8 cellular contexts compared by ENCODE assay signal in the genomic region with DNA sequence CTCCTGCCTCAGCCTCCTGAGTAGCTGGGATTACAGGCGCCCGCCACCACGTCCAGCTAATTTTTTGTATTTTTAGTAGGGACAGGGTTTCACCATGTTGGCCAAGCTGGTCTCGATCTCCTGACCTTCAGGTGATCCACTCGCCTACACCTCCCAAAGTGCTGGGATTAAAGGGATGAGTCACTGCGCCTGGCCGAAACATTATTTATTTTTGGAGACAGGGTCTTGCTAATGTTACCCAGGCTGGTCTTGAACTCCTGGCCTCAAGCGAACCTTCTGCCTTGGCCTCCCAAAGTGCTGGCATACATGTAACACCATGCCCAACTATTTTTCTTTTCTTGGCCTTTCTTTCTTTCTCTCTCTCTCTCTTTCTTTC. TPM values are rescaled to one million over a fixed set of nuclear protein-coding genes. Genes with fewer than 3 reads are reported as not detected.
DNase-seq lines count a peak whose midpoint lies in the region; ATAC-seq and TF ChIP-seq lines count a peak whose summit lies in the region.
"Not testable (repeated sequence)": the region's sequence is repeated elsewhere in the genome, so short reads cannot be mapped to it uniquely, and the experiment has no call there.

No MANE protein-coding gene starts in this region.

- not testable (repeated sequence) for H3K27ac Mint-ChIP-seq in activated T-helper 17 cell treated with anti-CD3 and anti-CD28 coated beads, Interleukin-2, amount 50 U/mL, for 72 hours; glutamatergic neuron (ENCODE audit: unreplicated experiment)
- peak overlapping the region; percentile 54 for H3K27ac Mint-ChIP-seq in stimulated activated effector memory CD8-positive, alpha-beta T cell treated with anti-CD3 and anti-CD28 coated beads, Interleukin-12 subunit alpha, Interleukin-12 subunit beta, amount 100 ng/mL, for 72 hours

- BruUV-seq in mammary epithelial cell (replicated peaks; lab: Mats Ljungman, UMichigan): not testable (repeated sequence)

- WGBS in mammary epithelial cell (ENCODE audit: low coverage, missing lambda C conversion rate): 97% methylated on average over 5 of the region's 8 CpGs

- dilution Hi-C loops in mammary epithelial cell (cut with HindIII; ENCODE audit: low sequenced_read_pairs): not testable (repeated sequence)

- TF ChIP-seq CTCF in HEK293 (tag by site-specific recombination; IDR thresholded peaks at IDR 0.05); RWPE2 (IDR thresholded peaks at IDR 0.05; ENCODE audit: poor library complexity, severe bottlenecking); mammary epithelial cell (conservative IDR thresholded peaks at IDR 0.05 in 1 of 2, IDR thresholded peaks at IDR 0.05 in 1 of 2; ENCODE audit: extremely low read depth in 1 of 2, insufficient read depth in 1 of 2, low read depth in 1 of 2, low read length in 2 of 2); glutamatergic neuron (IDR thresholded peaks at IDR 0.05; ENCODE audit: partially characterized antibody, unreplicated experiment): not testable (repeated sequence)

- H3K27ac ChIP-seq in BLaER1: peak overlapping the region; percentile 93
- H3K27ac ChIP-seq in HEK293 (ENCODE audit: extremely low read depth, low read depth, low read length); mammary epithelial cell (ENCODE audit: insufficient read depth, low read depth, low read length): not testable (repeated sequence)
- H3K27ac ChIP-seq in RWPE2 (ENCODE audit: poor library complexity, severe bottlenecking): peak overlapping the region; percentile 81

- in situ Hi-C loops in mammary epithelial cell (cut with MboI; ENCODE audit: low sequenced_read_pairs in 2 of 2): not testable (repeated sequence)

- peaks cover 78% of the 10 kb centered on the region for H4K20me1 ChIP-seq in BLaER1
- H4K20me1 ChIP-seq in mammary epithelial cell (ENCODE audit: insufficient read depth, low read length): peaks cover 43% of the 10 kb centered on the region

- not testable (repeated sequence) for H3K36me3 ChIP-seq in BLaER1; mammary epithelial cell (ENCODE audit: insufficient read depth, low read length)
- H3K36me3 ChIP-seq in HEK293 (ENCODE audit: control insufficient read depth in 2 of 2, insufficient read depth in 1 of 2, low read length in 2 of 2): peaks cover 0 to 13% of the 10 kb centered on the region in 2 experiments; a peak in 2 of 3 replicates
- peaks cover 63% of the 10 kb centered on the region for H3K36me3 ChIP-seq in RWPE2 (ENCODE audit: low read depth)

- CTCF ChIA-PET in HEK293 (lab: Yijun Ruan, JAX); mammary epithelial cell (lab: Charles Lee; ENCODE audit: low non-redundant PET): not testable (repeated sequence)

- peaks cover 83% of the 10 kb centered on the region for H3K4me1 ChIP-seq in BLaER1
- H3K4me1 ChIP-seq in HEK293 (ENCODE audit: control insufficient read depth, insufficient read depth, low read length): not testable (repeated sequence)
- H3K4me1 ChIP-seq in RWPE2 (ENCODE audit: insufficient read depth, poor library complexity, severe bottlenecking): peaks cover 23% of the 10 kb centered on the region
- H3K4me1 ChIP-seq in mammary epithelial cell (ENCODE audit: insufficient read depth, low read length): peaks cover 20% of the 10 kb centered on the region
- peaks cover 76% of the 10 kb centered on the region for H3K4me1 ChIP-seq in mononuclear cell (ENCODE audit: insufficient read depth, low read length)

- not testable (repeated sequence) for ATAC-seq in RWPE2 (ENCODE audit: low read depth); activated T-helper 17 cell treated with anti-CD3 and anti-CD28 coated beads, Interleukin-2, amount 50 U/mL, for 72 hours (replicated peaks); stimulated activated effector memory CD8-positive, alpha-beta T cell treated with anti-CD3 and anti-CD28 coated beads, Interleukin-12 subunit alpha, Interleukin-12 subunit beta, amount 100 ng/mL, for 72 hours

- H3K4me3 Mint-ChIP-seq in activated T-helper 17 cell treated with anti-CD3 and anti-CD28 coated beads, Interleukin-2, amount 50 U/mL, for 72 hours: peak overlapping the region; percentile 90
- peak overlapping the region; percentile 67 for H3K4me3 Mint-ChIP-seq in glutamatergic neuron (ENCODE audit: unreplicated experiment)
- peak overlapping the region; percentile 90 for H3K4me3 Mint-ChIP-seq in stimulated activated effector memory CD8-positive, alpha-beta T cell treated with anti-CD3 and anti-CD28 coated beads, Interleukin-12 subunit alpha, Interleukin-12 subunit beta, amount 100 ng/mL, for 72 hours

- H3K36me3 Mint-ChIP-seq in activated T-helper 17 cell treated with anti-CD3 and anti-CD28 coated beads, Interleukin-2, amount 50 U/mL, for 72 hours (ENCODE audit: low read depth): peaks cover 22% of the 10 kb centered on the region
- H3K36me3 Mint-ChIP-seq in glutamatergic neuron (ENCODE audit: unreplicated experiment): not testable (repeated sequence)
- peaks cover 33% of the 10 kb centered on the region for H3K36me3 Mint-ChIP-seq in stimulated activated effector memory CD8-positive, alpha-beta T cell treated with anti-CD3 and anti-CD28 coated beads, Interleukin-12 subunit alpha, Interleukin-12 subunit beta, amount 100 ng/mL, for 72 hours

- peaks cover 16% of the 10 kb centered on the region for H3K4me1 Mint-ChIP-seq in activated T-helper 17 cell treated with anti-CD3 and anti-CD28 coated beads, Interleukin-2, amount 50 U/mL, for 72 hours
- peaks cover 13% of the 10 kb centered on the region for H3K4me1 Mint-ChIP-seq in glutamatergic neuron (ENCODE audit: low read depth, unreplicated experiment)
- H3K4me1 Mint-ChIP-seq in stimulated activated effector memory CD8-positive, alpha-beta T cell treated with anti-CD3 and anti-CD28 coated beads, Interleukin-12 subunit alpha, Interleukin-12 subunit beta, amount 100 ng/mL, for 72 hours: peaks cover 40% of the 10 kb centered on the region

- H3K4me2 ChIP-seq in BLaER1 (peak overlapping the region; percentile 98), mammary epithelial cell (ENCODE audit: insufficient read depth, low read depth, low read length) (peak overlapping the region; percentile 58)

- intact Hi-C loops in mammary epithelial cell (cut with micrococcal nuclease): not testable (repeated sequence)

- H2AFZ ChIP-seq in mammary epithelial cell (ENCODE audit: low read depth, low read length): not testable (repeated sequence)

- H3K9me3 Mint-ChIP-seq in activated T-helper 17 cell treated with anti-CD3 and anti-CD28 coated beads, Interleukin-2, amount 50 U/mL, for 72 hours; glutamatergic neuron (ENCODE audit: unreplicated experiment); stimulated activated effector memory CD8-positive, alpha-beta T cell treated with anti-CD3 and anti-CD28 coated beads, Interleukin-12 subunit alpha, Interleukin-12 subunit beta, amount 100 ng/mL, for 72 hours: not testable (repeated sequence)

- peak overlapping the region; percentile 96; the same call in 1 of the 2 replicates for H3K9ac ChIP-seq in BLaER1
- H3K9ac ChIP-seq in mammary epithelial cell (ENCODE audit: insufficient read depth, low read length): not testable (repeated sequence)

- H3K27me3 Mint-ChIP-seq in activated T-helper 17 cell treated with anti-CD3 and anti-CD28 coated beads, Interleukin-2, amount 50 U/mL, for 72 hours; glutamatergic neuron (ENCODE audit: unreplicated experiment): not testable (repeated sequence)

- H3K9me3 ChIP-seq in BLaER1; HEK293 (ENCODE audit: control insufficient read depth, insufficient read depth, low read depth, low read length); RWPE2 (ENCODE audit: severe bottlenecking); mammary epithelial cell (replicated peaks; ENCODE audit: insufficient read depth, low read length); mononuclear cell (ENCODE audit: low read depth, low read length): not testable (repeated sequence)

- H3K27me3 ChIP-seq in BLaER1; RWPE2 (ENCODE audit: insufficient read depth, poor library complexity, severe bottlenecking); mammary epithelial cell (ENCODE audit: insufficient read depth, low read length); mononuclear cell (ENCODE audit: insufficient read depth, low read length): not testable (repeated sequence)

- H3K4me3 ChIP-seq in BLaER1: peak overlapping the region; percentile 17; the same call in 1 of the 2 replicates
- not testable (repeated sequence) for H3K4me3 ChIP-seq in HEK293 (ENCODE audit: low read depth, low read length)
- peak overlapping the region; percentile 97 for H3K4me3 ChIP-seq in RWPE2 (ENCODE audit: severe bottlenecking)
- H3K4me3 ChIP-seq in mammary epithelial cell (replicated peaks in 1 of 3; ENCODE audit: insufficient read depth in 1 of 3, low read depth in 2 of 3, low read length in 3 of 3): peak overlapping the region in 2 of 3 experiments; percentile 27 to 94
- H3K4me3 ChIP-seq in mononuclear cell (ENCODE audit: low read length): peak overlapping the region; percentile 92

- DNase-seq in RWPE2 (ENCODE audit: low spot score); mammary epithelial cell; glutamatergic neuron; stimulated activated effector memory CD8-positive, alpha-beta T cell treated with anti-CD3 and anti-CD28 coated beads, Interleukin-12 subunit alpha, Interleukin-12 subunit beta, amount 100 ng/mL, for 72 hours (ENCODE audit: low spot score in 2 of 2): not testable (repeated sequence)

- peaks cover 79% of the 10 kb centered on the region for H3K79me2 ChIP-seq in mammary epithelial cell (ENCODE audit: insufficient read depth, low read length)

- POLR2A ChIA-PET in HEK293 (lab: Yijun Ruan, JAX): not testable (repeated sequence)

TF ChIP-seq in HEK293, 187 proteins besides CTCF, POLR2A, EP300 and RAD21:
- 0 out of 2 replicates have a peak, but pooled peaks have one; percentile 19 for TF ChIP-seq ZNF366 (tag by site-specific recombination; conservative IDR thresholded peaks at IDR 0.05)

RNA-seq across cellular contexts. Expression of gene TKT, which starts 2.9 kb away (rescaled TPM):
- 100 to 1,000 TPM; 150 to 296 TPM for total RNA-seq in activated T-helper 17 cell treated with anti-CD3 and anti-CD28 coated beads, Interleukin-2, amount 50 U/mL, for 72 hours
- total RNA-seq in mammary epithelial cell (100 to 1,000 TPM; 545 to 600 TPM), glutamatergic neuron (ENCODE audit: unreplicated experiment) (265 TPM), mononuclear cell (511 TPM)
- polyA plus RNA-seq in mammary epithelial cell: 437 TPM
- polyA minus RNA-seq in mammary epithelial cell: 384 TPM
